In genomic region chr6:139943391-139943790, GRCh38 we compare ENCODE assay signal across 10 cellular contexts.
DNase-seq lines count a peak whose midpoint lies in the region; ATAC-seq and TF ChIP-seq lines count a peak whose summit lies in the region.
"Had no signal": no experiment of that assay in that cellular context is flagged by ENCODE, and none has a peak within 500 bp of the region (broad histone marks: within the 10 kb centered on the region; RNA-seq: fewer than 3 reads in every experiment).

No MANE protein-coding gene starts in this region.

- DNase-seq in HEK293T (ENCODE audit: extremely low spot score) (no peak), RWPE2 (ENCODE audit: low spot score) (no peak), fibroblast of the conjunctiva (ENCODE audit: low read depth) (peak; percentile 69), gastrocnemius medialis (no peak), GM10266 (ENCODE audit: extremely low spot score) (no peak), NCI-H2029 (lab: John Stamatoyannopoulos, UW) (no peak)
- no peak for DNase-seq in CD8-positive, alpha-beta T cell
- DNase-seq: esophagus squamous epithelium had no signal

- no peaks in the 10 kb centered on the region for H3K4me1 Mint-ChIP-seq in CD8-positive, alpha-beta T cell (ENCODE audit: low read depth)

- H3K4me1 ChIP-seq in RWPE2 (ENCODE audit: insufficient read depth, poor library complexity, severe bottlenecking): peaks cover 10% of the 10 kb centered on the region
- H3K4me1 ChIP-seq in gastrocnemius medialis: peaks cover 0 to 14% of the 10 kb centered on the region in 2 donors
- no peaks in the 10 kb centered on the region for H3K4me1 ChIP-seq in CD8-positive, alpha-beta T cell (ENCODE audit: insufficient read depth, low read length)

- in situ Hi-C loops in gastrocnemius medialis (cut with MboI; ENCODE audit: low sequenced_read_pairs in 4 of 4): no loop called here

- H3K27ac ChIP-seq in RWPE2 (ENCODE audit: poor library complexity, severe bottlenecking): peak overlapping the region; percentile 65
- H3K27ac ChIP-seq in gastrocnemius medialis: peak overlapping the region in 3 of 4 donors; percentile 3 to 32 (median 24)
- H3K27ac ChIP-seq in CD8-positive, alpha-beta T cell (ENCODE audit: low read depth, low read length): no peak overlapping the region
- H3K27ac ChIP-seq: esophagus squamous epithelium, neutrophil had no signal

- H3K27me3 ChIP-seq in RWPE2 (ENCODE audit: insufficient read depth, poor library complexity, severe bottlenecking) (no peaks in the 10 kb centered on the region), gastrocnemius medialis (no peaks in the 10 kb centered on the region)
- H3K27me3 ChIP-seq in CD8-positive, alpha-beta T cell (ENCODE audit: insufficient read depth, low read length): no peaks in the 10 kb centered on the region
- H3K27me3 ChIP-seq: esophagus squamous epithelium, neutrophil had no signal

- CTCF ChIA-PET in HEK293T (lab: Yijun Ruan, JAX): interaction anchor here (0.6 to 0.7 kb wide), 2 partner anchors 10 to 714 kb away, joined by 3 read pairs; no protein-coding TSS in a partner anchor
- CTCF ChIA-PET in CD8-positive, alpha-beta T cell (lab: Charles Lee): no interaction called here

- TF ChIP-seq CTCF in RWPE2 (IDR thresholded peaks at IDR 0.05; ENCODE audit: poor library complexity, severe bottlenecking): no peak
- no peak for TF ChIP-seq CTCF in gastrocnemius medialis (IDR thresholded peaks at IDR 0.05 in 4 of 5, conservative IDR thresholded peaks at IDR 0.05 in 1 of 5)
- TF ChIP-seq CTCF in CD8-positive, alpha-beta T cell (IDR thresholded peaks at IDR 0.05): no peak
- no peak for TF ChIP-seq CTCF in GM10266 (IDR thresholded peaks at IDR 0.05; ENCODE audit: control insufficient read depth, insufficient read depth, low read depth, missing control alignments)

- peaks cover 13% of the 10 kb centered on the region for H3K27me3 Mint-ChIP-seq in CD8-positive, alpha-beta T cell (ENCODE audit: low read depth)

- POLR2A ChIA-PET in HEK293T (lab: Yijun Ruan, JAX): no interaction called here
- POLR2A ChIA-PET in CD8-positive, alpha-beta T cell (lab: Charles Lee): no interaction called here

- H3K36me3 ChIP-seq in RWPE2 (ENCODE audit: low read depth): no peaks in the 10 kb centered on the region
- no peaks in the 10 kb centered on the region for H3K36me3 ChIP-seq in gastrocnemius medialis
- no peaks in the 10 kb centered on the region for H3K36me3 ChIP-seq in CD8-positive, alpha-beta T cell (ENCODE audit: insufficient read depth, low read length)
- H3K36me3 ChIP-seq: esophagus squamous epithelium, neutrophil had no signal

- peak; percentile 80 for ATAC-seq in RWPE2 (ENCODE audit: low read depth)
- ATAC-seq in gastrocnemius medialis: peak; percentile 62 to 79
- ATAC-seq in CD8-positive, alpha-beta T cell: no peak
- ATAC-seq in HG03135 (IDR thresholded peaks at IDR 0.05; ENCODE audit: unreplicated experiment): no peak

- no peaks in the 10 kb centered on the region for H3K36me3 Mint-ChIP-seq in CD8-positive, alpha-beta T cell

- no peak for TF ChIP-seq POLR2A in gastrocnemius medialis (IDR thresholded peaks at IDR 0.05)

- H3K9me3 ChIP-seq in RWPE2 (ENCODE audit: severe bottlenecking) (no peaks in the 10 kb centered on the region), gastrocnemius medialis (no peaks in the 10 kb centered on the region)
- no peaks in the 10 kb centered on the region for H3K9me3 ChIP-seq in CD8-positive, alpha-beta T cell (ENCODE audit: low read length)
- H3K9me3 ChIP-seq: esophagus squamous epithelium, neutrophil had no signal

- intact Hi-C loops in gastrocnemius medialis (cut with DNase I; ENCODE audit: low total_unique reads): no loop called here
- intact Hi-C loops in CD8-positive, alpha-beta T cell (cut with DNase I, micrococcal nuclease): no loop called here

- no peak overlapping the region for H3K4me3 ChIP-seq in RWPE2 (ENCODE audit: severe bottlenecking)
- H3K4me3 ChIP-seq in gastrocnemius medialis: no peak overlapping the region
- no peak overlapping the region for H3K4me3 ChIP-seq in CD8-positive, alpha-beta T cell (ENCODE audit: low read depth, low read length)
- H3K4me3 ChIP-seq: esophagus squamous epithelium had no signal

- no peaks in the 10 kb centered on the region for H3K9me3 Mint-ChIP-seq in CD8-positive, alpha-beta T cell

- no peak overlapping the region for H3K27ac Mint-ChIP-seq in CD8-positive, alpha-beta T cell

- no peak overlapping the region for H3K4me3 Mint-ChIP-seq in CD8-positive, alpha-beta T cell

TF ChIP-seq in HEK293T, 16 proteins besides CTCF, POLR2A, EP300 and RAD21:
- TF ChIP-seq ZNF384 (IDR thresholded peaks at IDR 0.05) (peak; percentile 80), FOXA1 (IDR thresholded peaks at IDR 0.05) (no peak), ELF4 (IDR thresholded peaks at IDR 0.05) (peak; percentile 65), HDGF (IDR thresholded peaks at IDR 0.05; ENCODE audit: borderline replicate concordance) (no peak), PKNOX1 (IDR thresholded peaks at IDR 0.05) (no peak)

Comparison
In these comparisons a context has a peak if more than half of its experiments do, and no peak if none do; other contexts are left out.
1. ATAC-seq: peak in RWPE2 (single experiment) and gastrocnemius medialis (2 of 2); none in CD8-positive, alpha-beta T cell (single experiment) and HG03135 (single experiment).